In genomic region chrX:20666316-20666715, GRCh38 we compare ENCODE assay signal across 24 cellular contexts.
DNase-seq lines count a peak whose midpoint lies in the region; ATAC-seq and TF ChIP-seq lines count a peak whose summit lies in the region.
"Had no signal": no experiment of that assay in that cellular context is flagged by ENCODE, and none has a peak within 500 bp of the region (broad histone marks: within the 10 kb centered on the region; RNA-seq: fewer than 3 reads in every experiment).

No MANE protein-coding gene starts in this region.

- no peak overlapping the region for H2BK5ac ChIP-seq in trophoblast cell (ENCODE audit: low read depth, low read length, poor library complexity)

- H3K4ac ChIP-seq in trophoblast cell (ENCODE audit: low read depth, low read length): no peak overlapping the region

- H3K79me2 ChIP-seq in trophoblast cell (ENCODE audit: control insufficient read depth, insufficient read depth, low read length, poor library complexity): no peaks in the 10 kb centered on the region

- no peak overlapping the region for H3K18ac ChIP-seq in trophoblast cell (ENCODE audit: low read length)

- no peak overlapping the region for H3K14ac ChIP-seq in trophoblast cell (ENCODE audit: low read length)

- no peak overlapping the region for H2AFZ ChIP-seq in trophoblast cell (ENCODE audit: insufficient read depth, low read length, poor library complexity)
- H2AFZ ChIP-seq: GM23248 had no signal

- no peak overlapping the region for H2BK120ac ChIP-seq in trophoblast cell (ENCODE audit: insufficient read depth, low read length, poor library complexity)

- H3K27ac ChIP-seq in trophoblast cell (ENCODE audit: low read depth, low read length): peak overlapping the region; percentile 26
- H3K27ac ChIP-seq: GM23248, SJSA1 had no signal

- H4K91ac ChIP-seq in trophoblast cell (ENCODE audit: low read depth, low read length): no peak overlapping the region

- H3K9me3 ChIP-seq in trophoblast cell (ENCODE audit: insufficient read depth, low read depth, low read length): no peaks in the 10 kb centered on the region
- H3K9me3 ChIP-seq: Caco-2, MG63, SJSA1 had no signal

- H3K79me1 ChIP-seq in trophoblast cell (ENCODE audit: low read length): no peaks in the 10 kb centered on the region

- no peak overlapping the region for H3K9ac ChIP-seq in trophoblast cell (ENCODE audit: low read length)
- H3K9ac ChIP-seq: GM23248 had no signal

- POLR2A ChIA-PET in activated CD4-positive, alpha-beta T cell treated with anti-CD3 and anti-CD28 coated beads for 36 hours (lab: Charles Lee): no interaction called here

- H3K4me1 Mint-ChIP-seq in brain (peaks cover 56% of the 10 kb centered on the region), mesothelial cell of epicardium (peaks cover 23% of the 10 kb centered on the region)
- no peaks in the 10 kb centered on the region for H3K4me1 Mint-ChIP-seq in activated CD4-positive, alpha-beta T cell treated with anti-CD3 and anti-CD28 coated beads for 36 hours
- H3K4me1 Mint-ChIP-seq: CD4-positive, alpha-beta memory T cell had no signal

- H3K23ac ChIP-seq in trophoblast cell (ENCODE audit: low read length): no peak overlapping the region

- H3K4me3 Mint-ChIP-seq in brain (peak overlapping the region in 3 of 5 experiments; percentile 23 to 64 (median 59)), mesothelial cell of epicardium (no peak overlapping the region)
- H3K4me3 Mint-ChIP-seq in activated CD4-positive, alpha-beta T cell treated with anti-CD3 and anti-CD28 coated beads for 36 hours: no peak overlapping the region
- H3K4me3 Mint-ChIP-seq: CD4-positive, alpha-beta memory T cell; H9 had no signal

- no peaks in the 10 kb centered on the region for H3K36me3 ChIP-seq in trophoblast cell (ENCODE audit: control insufficient read depth in 1 of 2, insufficient read depth in 2 of 2, low read length in 2 of 2)
- H3K36me3 ChIP-seq: MG63, SJSA1 had no signal

- no peak overlapping the region for H3K4me2 ChIP-seq in trophoblast cell (ENCODE audit: low read length)

- H2BK12ac ChIP-seq in trophoblast cell (ENCODE audit: low read length): no peak overlapping the region

- peak overlapping the region in 4 of 5 experiments; percentile 67 to 97 (median 82) for H3K27ac Mint-ChIP-seq in brain
- peak overlapping the region; percentile 32 for H3K27ac Mint-ChIP-seq in mesothelial cell of epicardium
- H3K27ac Mint-ChIP-seq in activated CD4-positive, alpha-beta T cell treated with anti-CD3 and anti-CD28 coated beads for 36 hours: no peak overlapping the region
- H3K27ac Mint-ChIP-seq: CD4-positive, alpha-beta memory T cell had no signal

- no peak for TF ChIP-seq CTCF in brain (conservative IDR thresholded peaks at IDR 0.05)
- TF ChIP-seq CTCF in mesothelial cell of epicardium (IDR thresholded peaks at IDR 0.05; ENCODE audit: unreplicated experiment): no peak

- H2AK5ac ChIP-seq in trophoblast cell (ENCODE audit: low read length): no peak overlapping the region

- ATAC-seq in activated CD4-positive, alpha-beta T cell treated with anti-CD3 and anti-CD28 coated beads for 36 hours: no peak

- no peaks in the 10 kb centered on the region for H3K27me3 ChIP-seq in trophoblast cell (ENCODE audit: insufficient read depth, low read length)
- H3K27me3 ChIP-seq: MG63, SJSA1 had no signal

- H3K4me3 ChIP-seq in trophoblast cell (ENCODE audit: low read depth, low read length): no peak overlapping the region
- H3K4me3 ChIP-seq: GM23248, MG63, SJSA1 had no signal

- no peak for DNase-seq in mesothelial cell of epicardium (ENCODE audit: low spot score in 2 of 2, unreplicated experiment in 2 of 2)
- no peak for DNase-seq in trophoblast cell
- DNase-seq in activated CD4-positive, alpha-beta T cell treated with anti-CD3 and anti-CD28 coated beads, Interleukin-2, amount 50 U/mL, for 1 hour: no peak
- no peak for DNase-seq in middle frontal gyrus (ENCODE audit: extremely low spot score, low spot score)
- no peak for DNase-seq in activated CD4-positive, CD25-positive, alpha-beta regulatory T cell (lab: John Stamatoyannopoulos, UW)
- DNase-seq in activated CD4-positive, alpha-beta T cell treated with anti-CD3 and anti-CD28 coated beads for 36 hours: no peak
- DNase-seq: Caco-2; CD4-positive, alpha-beta memory T cell; EL; GM23248; H9; IMR-90; KG1; MG63; NCI-H1105 treated with DMSO at 0.1 percent for 48 hours; NCI-H146; NCI-H1930; NCI-H2107; NCI-H446 treated with DMSO at 0.1 percent for 48 hours; NCI-H526; Right ventricle myocardium superior; RPMI8226 had no signal

- H3K27me3 Mint-ChIP-seq in brain (peaks cover 3% of the 10 kb centered on the region), mesothelial cell of epicardium (ENCODE audit: low read depth) (no peaks in the 10 kb centered on the region)
- peaks cover 3% of the 10 kb centered on the region for H3K27me3 Mint-ChIP-seq in activated CD4-positive, alpha-beta T cell treated with anti-CD3 and anti-CD28 coated beads for 36 hours

- peaks cover 0 to 3% of the 10 kb centered on the region in 2 experiments for H3K4me1 ChIP-seq in trophoblast cell (ENCODE audit: control insufficient read depth in 1 of 2, insufficient read depth in 2 of 2, low read length in 2 of 2)
- H3K4me1 ChIP-seq: Caco-2, SJSA1 had no signal

- H3K9me3 Mint-ChIP-seq in brain (peaks cover 0 to 4% (median 0%) of the 10 kb centered on the region in 5 experiments), mesothelial cell of epicardium (no peaks in the 10 kb centered on the region)
- no peaks in the 10 kb centered on the region for H3K9me3 Mint-ChIP-seq in activated CD4-positive, alpha-beta T cell treated with anti-CD3 and anti-CD28 coated beads for 36 hours (ENCODE audit: low read depth)

- no peak overlapping the region for H4K8ac ChIP-seq in trophoblast cell (ENCODE audit: low read depth, low read length)

- no CpG with 5 or more reads among the region's 3 CpGs for WGBS in trophoblast cell (ENCODE audit: extremely low coverage, insufficient coverage, insufficient read length)

- no peak overlapping the region for H4K12ac ChIP-seq in trophoblast cell (ENCODE audit: low read depth, low read length)

- CTCF ChIA-PET in activated CD4-positive, alpha-beta T cell treated with anti-CD3 and anti-CD28 coated beads for 36 hours (lab: Charles Lee): no interaction called here

- H3K36me3 Mint-ChIP-seq in brain (no peaks in the 10 kb centered on the region), mesothelial cell of epicardium (no peaks in the 10 kb centered on the region)
- H3K36me3 Mint-ChIP-seq in activated CD4-positive, alpha-beta T cell treated with anti-CD3 and anti-CD28 coated beads for 36 hours (ENCODE audit: low read depth): no peaks in the 10 kb centered on the region
- H3K36me3 Mint-ChIP-seq: CD4-positive, alpha-beta memory T cell had no signal

- intact Hi-C loops in activated CD4-positive, alpha-beta T cell treated with anti-CD3 and anti-CD28 coated beads for 36 hours (cut with DNase I, micrococcal nuclease): no loop called here

Comparison
In these comparisons a context has a peak if more than half of its experiments do, and no peak if none do; other contexts are left out.
1. H3K4me3 Mint-ChIP-seq: peak in brain (3 of 5); none in mesothelial cell of epicardium (single experiment) and activated CD4-positive, alpha-beta T cell treated with anti-CD3 and anti-CD28 coated beads for 36 hours (single experiment).